Comparison of ENCODE assay signal across 8 cellular contexts in genomic region chr19:32464279-32464678, GRCh38. TPM values are rescaled to one million over a fixed set of nuclear protein-coding genes. Genes with fewer than 3 reads are reported as not detected.
DNase-seq lines count a peak whose midpoint lies in the region; ATAC-seq and FAIRE-seq lines count a peak whose summit lies in the region.

No MANE protein-coding gene starts in this region.

- in situ Hi-C loops in SK-MEL-5 (cut with HindIII; ENCODE audit: low pct_unique_long_range_greater_than_20kb, low sequenced_read_pairs) = no loop called here

- DNase-seq in COR-L47 (lab: John Stamatoyannopoulos, UW) (peak; percentile 23), HTR-8/SVneo (ENCODE audit: insufficient read length, low spot score) (peak; percentile 15), SK-MEL-5 (ENCODE audit: low read depth, low spot score) (peak; percentile 45), AG20443 (ENCODE audit: low spot score) (no peak), foreskin melanocyte (no peak), iPS-NIHi7 (ENCODE audit: extremely low spot score) (no peak)

- FAIRE-seq in HTR-8/SVneo (lab: Jason Lieb, UNC) (no peak), islet of Langerhans (lab: Jason Lieb, UNC) (peak; percentile 30)

- ATAC-seq in HG02678 (IDR thresholded peaks at IDR 0.05; ENCODE audit: unreplicated experiment) = no peak

RNA-seq across cellular contexts. Expression of gene DPY19L3, which starts 58.7 kb away (rescaled TPM):
- 8.0 and 12.8 TPM in 2 replicates for total RNA-seq in SK-MEL-5 (2014; rRNA removed; shearing (Covaris generic))
- 13.5 and 15.6 TPM in 2 replicates for polyA plus RNA-seq in SK-MEL-5 (2015; cell fraction: cytosol; rRNA removed)
- polyA plus RNA-seq in SK-MEL-5 (2015; cell fraction: nucleus; rRNA removed) = 97.7 and 121 TPM in 2 replicates

Comparison
In these comparisons a context has a peak if more than half of its experiments do, and no peak if none do; other contexts are left out.
1. DNase-seq: peak in COR-L47 (single experiment), HTR-8/SVneo (single experiment) and SK-MEL-5 (single experiment); none in AG20443 (single experiment), foreskin melanocyte (single experiment) and iPS-NIHi7 (single experiment).